9 cellular contexts compared by ENCODE assay signal in genomic region chr10:62317257-62317656, GRCh38. TPM values are rescaled to one million over a fixed set of nuclear protein-coding genes. Genes with fewer than 3 reads are reported as not detected.
"Had no signal": no experiment of that assay in that cellular context is flagged by ENCODE, and none has a peak within 500 bp of the region (broad histone marks: within the 10 kb centered on the region; RNA-seq: fewer than 3 reads in every experiment).

No MANE protein-coding gene starts in this region.

- H3K9me3 ChIP-seq: HAP-1 had no signal

- H3K4me1 ChIP-seq: HAP-1 had no signal

- ATAC-seq: HCT116, HepG2 had no signal

- H3K36me3 ChIP-seq: HAP-1 had no signal

- DNase-seq: GOT3, H7, HFFc6, KBM-7 had no signal

- H3K4me3 ChIP-seq: HAP-1 had no signal

- H3K27ac ChIP-seq: HL-60 had no signal

RNA-seq across cellular contexts. Expression of gene ZNF365, which starts 56.9 kb away (rescaled TPM):
- total RNA-seq: H7, HepG2 had no signal
- polyA plus RNA-seq: HepG2, IgD-negative memory B cell had no signal
